In the genomic region with DNA sequence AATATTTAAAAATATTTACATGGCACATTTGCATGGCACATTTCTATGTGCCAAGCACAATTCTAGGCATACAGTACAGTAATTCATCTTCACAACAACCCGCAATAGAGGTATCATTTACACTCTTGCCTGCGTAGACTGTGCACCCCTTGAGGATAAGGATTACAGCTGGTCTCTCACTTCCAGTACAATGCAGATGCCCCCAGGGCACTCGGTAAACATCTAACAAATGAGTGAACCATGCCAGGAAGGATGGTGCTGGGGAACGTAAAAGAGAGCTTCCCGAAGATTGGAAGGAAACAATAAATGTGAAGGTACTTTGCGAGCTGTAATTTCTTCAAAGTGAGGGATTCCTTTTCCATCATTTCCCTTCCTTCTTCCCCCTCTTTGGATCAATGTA, we compare ENCODE assay signal across 8 cellular contexts. TPM values are rescaled to one million over a fixed set of nuclear protein-coding genes. Genes with fewer than 3 reads are reported as not detected.
DNase-seq lines count a peak whose midpoint lies in the region; ATAC-seq and TF ChIP-seq lines count a peak whose summit lies in the region.

No MANE protein-coding gene starts in this region.

- H3K4me1 Mint-ChIP-seq in osteocyte (ENCODE audit: unreplicated experiment): peaks cover 26% of the 10 kb centered on the region

- H3K9ac ChIP-seq in duodenal mucosa (ENCODE audit: low read depth in 1 of 2, low read length in 2 of 2): peak overlapping the region; percentile 75 to 76

- H3K27me3 ChIP-seq in duodenal mucosa (ENCODE audit: control insufficient read depth in 1 of 2, insufficient read depth in 2 of 2, low read length in 2 of 2): no peaks in the 10 kb centered on the region

- TF ChIP-seq CTCF in osteocyte (IDR thresholded peaks at IDR 0.05): no peak

- peaks cover 18% of the 10 kb centered on the region for H3K27me3 Mint-ChIP-seq in osteocyte (ENCODE audit: unreplicated experiment)

- peaks cover 21 to 22% of the 10 kb centered on the region in 2 donors for H3K4me1 ChIP-seq in duodenal mucosa (ENCODE audit: control insufficient read depth in 1 of 2, insufficient read depth in 2 of 2, low read length in 2 of 2)

- ATAC-seq in GM18868 (IDR thresholded peaks at IDR 0.05; ENCODE audit: unreplicated experiment): no peak

- no peak overlapping the region for H3K27ac ChIP-seq in duodenal mucosa (ENCODE audit: low read depth, low read length)

- peak overlapping the region; percentile 89 for H3K4me3 Mint-ChIP-seq in osteocyte (ENCODE audit: unreplicated experiment)

- peak overlapping the region; percentile 69 to 84 for H3K4me3 ChIP-seq in duodenal mucosa (ENCODE audit: low read depth in 1 of 2, low read length in 2 of 2)

- no peaks in the 10 kb centered on the region for H3K9me3 Mint-ChIP-seq in osteocyte (ENCODE audit: unreplicated experiment)

- H3K36me3 ChIP-seq in duodenal mucosa (ENCODE audit: control insufficient read depth in 1 of 2, insufficient read depth in 2 of 2, low read length in 2 of 2): peaks cover 23 to 38% of the 10 kb centered on the region in 2 donors

- H3K36me3 Mint-ChIP-seq in osteocyte (ENCODE audit: unreplicated experiment): peaks cover 8% of the 10 kb centered on the region

- DNase-seq in DMS79 treated with DMSO at 0.1 percent for 48 hours (lab: John Stamatoyannopoulos, UW) (peak; percentile 16), NCI-H146 treated with DMSO at 0.1 percent for 48 hours (lab: John Stamatoyannopoulos, UW; ENCODE audit: unreplicated experiment) (peak; percentile 14), osteocyte (ENCODE audit: extremely low spot score, unreplicated experiment) (no peak), DMS153 (lab: John Stamatoyannopoulos, UW) (no peak), NOMO-1 (lab: John Stamatoyannopoulos, UW; ENCODE audit: unreplicated experiment in 2 of 2) (no peak)
- no peak for DNase-seq in activated CD4-positive, CD25-positive, alpha-beta regulatory T cell treated with anti-CD3 and anti-CD28 coated beads, Interleukin-2, amount 50 U/mL, for 72 hours

- H3K27ac Mint-ChIP-seq in osteocyte (ENCODE audit: unreplicated experiment): peak overlapping the region; percentile 77

- no peaks in the 10 kb centered on the region for H3K9me3 ChIP-seq in duodenal mucosa (ENCODE audit: control insufficient read depth in 1 of 2, low read length in 2 of 2)

RNA-seq across cellular contexts. Expression of a gene that starts 1.3 kb away (rescaled TPM):
- total RNA-seq in osteocyte: 78.0 and 78.2 TPM in 2 replicates

RNA-seq across cellular contexts. Expression of a gene that starts 8.9 kb away (rescaled TPM):
- total RNA-seq in osteocyte: 144 and 152 TPM in 2 replicates

RNA-seq across cellular contexts. Expression of a gene that starts 19.2 kb away (rescaled TPM):
- total RNA-seq in osteocyte: 113 and 118 TPM in 2 replicates

RNA-seq across cellular contexts. Expression of a gene that starts 37.7 kb away (rescaled TPM):
- total RNA-seq in osteocyte: not detected in 2 replicates

RNA-seq across cellular contexts. Expression of a gene that starts 46.9 kb away (rescaled TPM):
- 11.6 and 14.6 TPM in 2 replicates for total RNA-seq in osteocyte

Comparison
In these comparisons a context has a peak if more than half of its experiments do, and no peak if none do; other contexts are left out.
1. DNase-seq: peak in DMS79 treated with DMSO at 0.1 percent for 48 hours (single experiment) and NCI-H146 treated with DMSO at 0.1 percent for 48 hours (single experiment); none in osteocyte (single experiment), DMS153 (single experiment), activated CD4-positive, CD25-positive, alpha-beta regulatory T cell treated with anti-CD3 and anti-CD28 coated beads, Interleukin-2, amount 50 U/mL, for 72 hours (single experiment) and NOMO-1 (0 of 2).